In genomic region chr7:261341-262250, GRCh38 we compare ENCODE assay signal across 20 cellular contexts. TPM values are rescaled to one million over a fixed set of nuclear protein-coding genes. Genes with fewer than 3 reads are reported as not detected.
A peak's percentile ranks its signal among the peaks of the same experiment; 100 is the strongest.
DNase-seq lines count a peak whose midpoint lies in the region; ATAC-seq and TF ChIP-seq lines count a peak whose summit lies in the region.
"Had no signal": no experiment of that assay in that cellular context is flagged by ENCODE, and none has a peak within 500 bp of the region (broad histone marks: within the 10 kb centered on the region; RNA-seq: fewer than 3 reads in every experiment).

No MANE protein-coding gene starts in this region.

- H3K36me3 ChIP-seq in BLaER1, result peaks cover 55% of the 10 kb centered on the region
- H3K36me3 ChIP-seq in HEK293 (ENCODE audit: control insufficient read depth in 2 of 2, insufficient read depth in 1 of 2, low read length in 2 of 2), result peaks cover 3 to 22% of the 10 kb centered on the region in 2 experiments; a peak in 2 of 3 replicates
- H3K36me3 ChIP-seq in mesenchymal stem cell (ENCODE audit: control insufficient read depth in 1 of 2, insufficient read depth in 2 of 2, low read depth in 1 of 2, low read length in 2 of 2), result peaks cover 52 to 54% of the 10 kb centered on the region in 2 experiments

- POLR2A ChIA-PET in HEK293 (lab: Yijun Ruan, JAX), result no interaction called here

- H3K4me2 ChIP-seq in BLaER1 (no peak overlapping the region), mesenchymal stem cell (ENCODE audit: low read length, poor library complexity, severe bottlenecking) (no peak overlapping the region)

- no peaks in the 10 kb centered on the region for H3K79me1 ChIP-seq in mesenchymal stem cell (replicated peaks; ENCODE audit: low read length, poor library complexity, severe bottlenecking)

- H2BK120ac ChIP-seq in mesenchymal stem cell (ENCODE audit: low read depth, low read length), result no peak overlapping the region

- no peak overlapping the region for H3K14ac ChIP-seq in mesenchymal stem cell (ENCODE audit: low read length in 2 of 2)

- H3K18ac ChIP-seq in mesenchymal stem cell (ENCODE audit: low read depth in 1 of 2, low read length in 2 of 2), result no peak overlapping the region

- no peak overlapping the region for H2BK15ac ChIP-seq in mesenchymal stem cell (ENCODE audit: low read depth, poor library complexity, severe bottlenecking)

- CTCF ChIA-PET in HEK293 (lab: Yijun Ruan, JAX), result no interaction called here

- H3K9ac ChIP-seq in BLaER1, result no peak overlapping the region
- no peak overlapping the region for H3K9ac ChIP-seq in mesenchymal stem cell (ENCODE audit: low read length)
- H3K9ac ChIP-seq: parathyroid adenoma had no signal

- H3K9me3 ChIP-seq in BLaER1 (peaks cover 69% of the 10 kb centered on the region), HEK293 (ENCODE audit: control insufficient read depth, insufficient read depth, low read depth, low read length) (no peaks in the 10 kb centered on the region), mesenchymal stem cell (ENCODE audit: control insufficient read depth, low read length) (peaks cover 19% of the 10 kb centered on the region)

- H4K8ac ChIP-seq in mesenchymal stem cell (ENCODE audit: low read length), result no peak overlapping the region

- H3K27me3 ChIP-seq in BLaER1, result no peaks in the 10 kb centered on the region
- peaks cover 0 to 4% of the 10 kb centered on the region in 2 experiments for H3K27me3 ChIP-seq in mesenchymal stem cell (ENCODE audit: control insufficient read depth in 1 of 2, insufficient read depth in 1 of 2, low read length in 2 of 2)
- H3K27me3 ChIP-seq: brain microvascular endothelial cell, transverse colon had no signal

- H3K4me1 ChIP-seq in BLaER1 (no peaks in the 10 kb centered on the region), HEK293 (ENCODE audit: control insufficient read depth, insufficient read depth, low read length) (no peaks in the 10 kb centered on the region), mesenchymal stem cell (ENCODE audit: control insufficient read depth, insufficient read depth, low read depth, low read length) (no peaks in the 10 kb centered on the region)
- H3K4me1 ChIP-seq: parathyroid adenoma had no signal

- ATAC-seq in HG03280 (IDR thresholded peaks at IDR 0.05; ENCODE audit: unreplicated experiment), result no peak
- ATAC-seq in HG03378 (IDR thresholded peaks at IDR 0.05; ENCODE audit: unreplicated experiment), result no peak
- ATAC-seq in GM19467 (IDR thresholded peaks at IDR 0.05; ENCODE audit: unreplicated experiment), result no peak
- ATAC-seq: activated T-cell treated with anti-CD3 and anti-CD28 coated beads, Interleukin-2, amount 50 U/mL, for 72 hours had no signal

- H2BK5ac ChIP-seq in mesenchymal stem cell (ENCODE audit: low read depth, low read length, poor library complexity, severe bottlenecking), result no peak overlapping the region

- no peak overlapping the region for H3K23ac ChIP-seq in mesenchymal stem cell (ENCODE audit: low read length in 2 of 2)

- DNase-seq in epidermal melanocyte (ENCODE audit: insufficient read length, low spot score) (peak; percentile 11), mesenchymal stem cell (no peak), DMS153 (lab: John Stamatoyannopoulos, UW) (no peak)
- DNase-seq: activated naive CD8-positive, alpha-beta T cell treated with anti-CD3 and anti-CD28 coated beads, Interleukin-2, amount 10 ng/mL, durations not matched to agents 7 days and 5 days; activated T-cell treated with anti-CD3 and anti-CD28 coated beads, Interleukin-2, amount 50 U/mL, for 72 hours; brain microvascular endothelial cell; CD4-positive, alpha-beta T cell; GF-D8; naive B cell; NCI-H524 treated with DMSO at 0.1 percent for 48 hours; RPMI8226; stimulated activated CD4-positive, alpha-beta T cell treated with anti-CD3 and anti-CD28 coated beads, Interleukin-1b, Interleukin-23, amount 100 ng/mL, for 48 hours had no signal

- no peak for TF ChIP-seq CTCF in HEK293 (tag by site-specific recombination; IDR thresholded peaks at IDR 0.05)

- H3K4me3 ChIP-seq in BLaER1, result peak overlapping the region; percentile 38; the same call in 1 of the 2 replicates
- no peak overlapping the region for H3K4me3 ChIP-seq in HEK293 (ENCODE audit: low read depth, low read length)
- H3K4me3 ChIP-seq in mesenchymal stem cell (ENCODE audit: insufficient read depth in 1 of 2, low read depth in 1 of 2, low read length in 2 of 2), result no peak overlapping the region
- H3K4me3 ChIP-seq: coronary artery, transverse colon had no signal

- no peaks in the 10 kb centered on the region for H4K20me1 ChIP-seq in BLaER1

- no peak overlapping the region for H2BK12ac ChIP-seq in mesenchymal stem cell (ENCODE audit: low read length in 2 of 2)

- no peak overlapping the region for H2AK5ac ChIP-seq in mesenchymal stem cell (ENCODE audit: low read length, severe bottlenecking)

- peak overlapping the region in 1 of 2 experiments; percentile 40 for H3K4ac ChIP-seq in mesenchymal stem cell (ENCODE audit: low read depth in 1 of 2, low read length in 2 of 2)

- H3K27ac ChIP-seq in BLaER1, result no peak overlapping the region
- H3K27ac ChIP-seq in HEK293 (ENCODE audit: extremely low read depth, low read depth, low read length), result no peak overlapping the region
- H3K27ac ChIP-seq in mesenchymal stem cell (ENCODE audit: low read length, poor library complexity, severe bottlenecking), result no peak overlapping the region
- H3K27ac ChIP-seq: brain microvascular endothelial cell, coronary artery, parathyroid adenoma had no signal

- no peak overlapping the region for H2AFZ ChIP-seq in mesenchymal stem cell (ENCODE audit: low read depth, low read length)
- H2AFZ ChIP-seq: parathyroid adenoma had no signal

- 93% methylated on average over 32 of the region's 32 CpGs for WGBS in mesenchymal stem cell

- peak overlapping the region; percentile 39 for H4K91ac ChIP-seq in mesenchymal stem cell (ENCODE audit: low read length)

TF ChIP-seq in HEK293, 187 proteins besides CTCF, POLR2A, EP300 and RAD21:
- TF ChIP-seq ZNF350 (tag by site-specific recombination; IDR thresholded peaks at IDR 0.05) (no peak), SP2 (tag by site-specific recombination; IDR thresholded peaks at IDR 0.05) (no peak), KLF16 (tag by site-specific recombination; IDR thresholded peaks at IDR 0.05) (no peak), ZNF433 (tag by site-specific recombination; IDR thresholded peaks at IDR 0.05; ENCODE audit: low read depth) (no peak), BCL6B (tag by site-specific recombination; IDR thresholded peaks at IDR 0.05) (no peak), ZNF548 (tag by site-specific recombination; IDR thresholded peaks at IDR 0.05) (peak; percentile 43; the same call in 1 of the 2 replicates)
TF ChIP-seq in HEK293: peak in this region for 1.

RNA-seq across cellular contexts. Expression of gene FOXL3, which starts 28.4 kb away (rescaled TPM):
- not detected for polyA plus RNA-seq in mesenchymal stem cell (2013, experiment 1 of 2)
- not detected for polyA plus RNA-seq in mesenchymal stem cell (2013, experiment 2 of 2)
